Comparison of ENCODE assay signal across 11 cellular contexts in the genomic region with DNA sequence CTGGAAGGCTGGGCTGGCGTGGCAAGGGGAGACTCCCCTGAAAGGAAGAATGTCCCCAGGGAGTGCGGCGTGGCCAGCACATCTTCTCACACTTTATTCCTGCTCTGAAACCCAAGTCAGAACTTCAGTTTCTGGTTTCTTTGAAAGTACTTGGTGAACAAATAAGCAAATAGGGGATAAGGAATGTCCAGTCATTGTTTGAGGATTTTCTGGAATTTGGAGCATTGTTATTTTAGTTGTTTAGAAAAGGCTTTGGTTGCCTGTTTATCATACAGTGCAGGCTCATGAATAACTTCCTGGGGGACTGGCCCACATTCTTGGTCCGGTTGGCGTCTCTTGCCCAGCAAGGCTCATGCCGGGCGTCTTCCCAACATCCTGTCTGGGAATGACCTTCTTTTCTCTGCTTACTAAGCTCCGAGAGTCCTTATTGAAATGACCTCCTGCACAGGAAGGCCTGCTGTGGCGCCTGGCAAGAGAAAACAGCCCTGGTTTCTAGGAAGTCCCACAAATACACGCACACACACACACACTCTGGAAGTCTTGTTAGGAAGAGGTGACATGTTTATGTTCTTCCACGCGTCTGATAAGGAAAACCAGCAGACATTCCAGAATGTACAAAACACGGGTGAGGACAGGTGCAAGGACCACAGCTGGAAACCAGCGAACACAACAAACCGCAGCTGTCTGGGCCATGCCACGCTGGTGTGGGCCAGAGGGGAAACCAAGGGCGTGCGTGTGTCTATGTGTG.
A peak's percentile ranks its signal among the peaks of the same experiment; 100 is the strongest.
DNase-seq lines count a peak whose midpoint lies in the region; ATAC-seq, FAIRE-seq and TF ChIP-seq lines count a peak whose summit lies in the region.
"Had no signal": no experiment of that assay in that cellular context is flagged by ENCODE, and none has a peak within 500 bp of the region (broad histone marks: within the 10 kb centered on the region; RNA-seq: fewer than 3 reads in every experiment).

No MANE protein-coding gene starts in this region.

- no peaks in the 10 kb centered on the region for H3K9me2 ChIP-seq in hepatocyte (replicated peaks; ENCODE audit: insufficient read depth)

- DNase-seq in EH (ENCODE audit: low read depth) (peak; percentile 99), head of caudate nucleus (peak in 31 of 42 donors; percentile 7 to 75 (median 38)), pons (ENCODE audit: low spot score) (peak; percentile 35), hepatocyte (ENCODE audit: low spot score) (no peak), transverse colon (no peak)
- DNase-seq in activated effector memory CD4-positive, alpha-beta T cell treated with anti-CD3 and anti-CD28 coated beads, Interleukin-2, amount 50 U/mL, for 16 hours: no peak
- DNase-seq: activated CD4-positive, alpha-beta T cell treated with anti-CD3 and anti-CD28 coated beads for 48 hours; effector memory CD4-positive, alpha-beta T cell; NCI-H2171 treated with DMSO at 0.1 percent for 48 hours had no signal

- no peak overlapping the region for H3K4me3 ChIP-seq in hepatocyte
- H3K4me3 ChIP-seq in transverse colon: no peak overlapping the region

- no peaks in the 10 kb centered on the region for H3K27me3 ChIP-seq in hepatocyte
- H3K27me3 ChIP-seq in transverse colon: no peaks in the 10 kb centered on the region

- intact Hi-C loops in head of caudate nucleus (cut with DNase I) (no loop called here), transverse colon (cut with DNase I; ENCODE audit: low total_unique reads) (loop anchor here (5.0 kb wide), 1 partner anchor 1288 kb away; no protein-coding TSS in a partner anchor)

- TF ChIP-seq POLR2A in transverse colon (IDR thresholded peaks at IDR 0.05): no peak

- H2AFZ ChIP-seq in hepatocyte: no peak overlapping the region

- H3K27ac ChIP-seq in hepatocyte: no peak overlapping the region
- H3K27ac ChIP-seq in transverse colon: peak overlapping the region in 1 of 4 donors; percentile 34

- no peaks in the 10 kb centered on the region for H3K79me2 ChIP-seq in hepatocyte

- H3K9me3 ChIP-seq in hepatocyte (ENCODE audit: low read depth): no peaks in the 10 kb centered on the region
- H3K9me3 ChIP-seq in transverse colon: no peaks in the 10 kb centered on the region

- H3K4me1 ChIP-seq in hepatocyte (ENCODE audit: insufficient read depth) (peaks cover 12% of the 10 kb centered on the region), transverse colon (peaks cover 0 to 33% (median 3%) of the 10 kb centered on the region in 4 donors)

- no peak for ATAC-seq in GM18858 (IDR thresholded peaks at IDR 0.05; ENCODE audit: unreplicated experiment)

- H3K4me2 ChIP-seq in hepatocyte: no peak overlapping the region

- TF ChIP-seq EP300 in transverse colon (IDR thresholded peaks at IDR 0.05; ENCODE audit: low read depth): no peak

- H3K36me3 ChIP-seq in hepatocyte (replicated peaks; ENCODE audit: insufficient read depth, low read depth) (no peaks in the 10 kb centered on the region), transverse colon (no peaks in the 10 kb centered on the region)

- in situ Hi-C loops in transverse colon (cut with MboI; ENCODE audit: low pct_ligation_motif_present in 1 of 4, low pct_unique_long_range_greater_than_20kb in 1 of 4, low sequenced_read_pairs in 3 of 4): no loop called here

- WGBS in hepatocyte (ENCODE audit: low lambda C conversion rate, missing lambda C conversion rate): 64% methylated on average over 18 of the region's 18 CpGs
- WGBS in transverse colon (ENCODE audit: low coverage in 1 of 2), 2 donors: 71 to 74% methylated on average over 7 to 18 of the region's 18 CpGs

- H4K20me1 ChIP-seq in hepatocyte (ENCODE audit: insufficient read depth, poor library complexity, severe bottlenecking): no peaks in the 10 kb centered on the region

- peak; percentile 100 for FAIRE-seq in TTC549 (lab: Jason Lieb, UNC)

- no peak for TF ChIP-seq CTCF in hepatocyte (IDR thresholded peaks at IDR 0.05; ENCODE audit: poor library complexity)
- TF ChIP-seq CTCF in transverse colon (IDR thresholded peaks at IDR 0.05): no peak

Comparison
In these comparisons a context has a peak if more than half of its experiments do, and no peak if none do; other contexts are left out.
1. DNase-seq: peak in EH (single experiment), head of caudate nucleus (31 of 42) and pons (single experiment); none in activated effector memory CD4-positive, alpha-beta T cell treated with anti-CD3 and anti-CD28 coated beads, Interleukin-2, amount 50 U/mL, for 16 hours (single experiment), hepatocyte (single experiment) and transverse colon (single experiment).